In the genomic region with DNA sequence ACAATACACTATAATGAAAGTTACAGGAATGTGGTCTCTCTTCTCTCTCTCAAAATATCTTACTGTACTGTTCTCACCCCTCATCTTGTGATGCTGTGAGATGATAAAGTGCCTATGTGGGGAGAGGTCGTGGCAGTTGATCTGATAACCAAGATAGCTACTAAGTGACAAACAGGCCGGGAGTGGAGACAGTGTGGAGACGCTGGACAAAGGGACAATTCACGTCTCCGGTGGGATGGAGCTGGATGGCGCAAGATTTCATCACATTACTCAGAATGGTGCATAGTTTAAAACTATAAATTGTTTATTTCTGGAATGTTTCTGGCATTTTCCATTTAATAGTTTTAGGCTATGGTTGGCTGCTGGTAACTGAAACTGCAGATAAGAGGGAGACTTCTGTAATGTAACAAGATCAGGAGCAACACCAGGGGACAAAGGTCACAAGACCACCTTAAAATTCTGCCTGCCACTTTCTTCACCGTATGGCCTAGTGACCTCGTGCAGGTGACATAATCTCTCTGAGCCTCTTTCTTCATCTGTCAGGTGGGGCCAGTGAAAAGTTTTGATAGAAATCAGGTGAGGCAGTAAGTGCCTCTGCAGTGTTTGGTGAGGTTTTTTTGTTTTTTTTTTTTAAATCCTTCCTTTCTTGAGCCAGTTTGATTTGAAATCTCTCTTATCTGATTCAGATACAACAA, we compare ENCODE assay signal across 2 cellular contexts.
TF ChIP-seq lines count a peak whose summit lies in the region.

No MANE protein-coding gene starts in this region.

TF ChIP-seq in GM23338, 12 proteins besides CTCF, POLR2A, EP300 and RAD21 (continued from another document):
- TF ChIP-seq, protein P1, sequence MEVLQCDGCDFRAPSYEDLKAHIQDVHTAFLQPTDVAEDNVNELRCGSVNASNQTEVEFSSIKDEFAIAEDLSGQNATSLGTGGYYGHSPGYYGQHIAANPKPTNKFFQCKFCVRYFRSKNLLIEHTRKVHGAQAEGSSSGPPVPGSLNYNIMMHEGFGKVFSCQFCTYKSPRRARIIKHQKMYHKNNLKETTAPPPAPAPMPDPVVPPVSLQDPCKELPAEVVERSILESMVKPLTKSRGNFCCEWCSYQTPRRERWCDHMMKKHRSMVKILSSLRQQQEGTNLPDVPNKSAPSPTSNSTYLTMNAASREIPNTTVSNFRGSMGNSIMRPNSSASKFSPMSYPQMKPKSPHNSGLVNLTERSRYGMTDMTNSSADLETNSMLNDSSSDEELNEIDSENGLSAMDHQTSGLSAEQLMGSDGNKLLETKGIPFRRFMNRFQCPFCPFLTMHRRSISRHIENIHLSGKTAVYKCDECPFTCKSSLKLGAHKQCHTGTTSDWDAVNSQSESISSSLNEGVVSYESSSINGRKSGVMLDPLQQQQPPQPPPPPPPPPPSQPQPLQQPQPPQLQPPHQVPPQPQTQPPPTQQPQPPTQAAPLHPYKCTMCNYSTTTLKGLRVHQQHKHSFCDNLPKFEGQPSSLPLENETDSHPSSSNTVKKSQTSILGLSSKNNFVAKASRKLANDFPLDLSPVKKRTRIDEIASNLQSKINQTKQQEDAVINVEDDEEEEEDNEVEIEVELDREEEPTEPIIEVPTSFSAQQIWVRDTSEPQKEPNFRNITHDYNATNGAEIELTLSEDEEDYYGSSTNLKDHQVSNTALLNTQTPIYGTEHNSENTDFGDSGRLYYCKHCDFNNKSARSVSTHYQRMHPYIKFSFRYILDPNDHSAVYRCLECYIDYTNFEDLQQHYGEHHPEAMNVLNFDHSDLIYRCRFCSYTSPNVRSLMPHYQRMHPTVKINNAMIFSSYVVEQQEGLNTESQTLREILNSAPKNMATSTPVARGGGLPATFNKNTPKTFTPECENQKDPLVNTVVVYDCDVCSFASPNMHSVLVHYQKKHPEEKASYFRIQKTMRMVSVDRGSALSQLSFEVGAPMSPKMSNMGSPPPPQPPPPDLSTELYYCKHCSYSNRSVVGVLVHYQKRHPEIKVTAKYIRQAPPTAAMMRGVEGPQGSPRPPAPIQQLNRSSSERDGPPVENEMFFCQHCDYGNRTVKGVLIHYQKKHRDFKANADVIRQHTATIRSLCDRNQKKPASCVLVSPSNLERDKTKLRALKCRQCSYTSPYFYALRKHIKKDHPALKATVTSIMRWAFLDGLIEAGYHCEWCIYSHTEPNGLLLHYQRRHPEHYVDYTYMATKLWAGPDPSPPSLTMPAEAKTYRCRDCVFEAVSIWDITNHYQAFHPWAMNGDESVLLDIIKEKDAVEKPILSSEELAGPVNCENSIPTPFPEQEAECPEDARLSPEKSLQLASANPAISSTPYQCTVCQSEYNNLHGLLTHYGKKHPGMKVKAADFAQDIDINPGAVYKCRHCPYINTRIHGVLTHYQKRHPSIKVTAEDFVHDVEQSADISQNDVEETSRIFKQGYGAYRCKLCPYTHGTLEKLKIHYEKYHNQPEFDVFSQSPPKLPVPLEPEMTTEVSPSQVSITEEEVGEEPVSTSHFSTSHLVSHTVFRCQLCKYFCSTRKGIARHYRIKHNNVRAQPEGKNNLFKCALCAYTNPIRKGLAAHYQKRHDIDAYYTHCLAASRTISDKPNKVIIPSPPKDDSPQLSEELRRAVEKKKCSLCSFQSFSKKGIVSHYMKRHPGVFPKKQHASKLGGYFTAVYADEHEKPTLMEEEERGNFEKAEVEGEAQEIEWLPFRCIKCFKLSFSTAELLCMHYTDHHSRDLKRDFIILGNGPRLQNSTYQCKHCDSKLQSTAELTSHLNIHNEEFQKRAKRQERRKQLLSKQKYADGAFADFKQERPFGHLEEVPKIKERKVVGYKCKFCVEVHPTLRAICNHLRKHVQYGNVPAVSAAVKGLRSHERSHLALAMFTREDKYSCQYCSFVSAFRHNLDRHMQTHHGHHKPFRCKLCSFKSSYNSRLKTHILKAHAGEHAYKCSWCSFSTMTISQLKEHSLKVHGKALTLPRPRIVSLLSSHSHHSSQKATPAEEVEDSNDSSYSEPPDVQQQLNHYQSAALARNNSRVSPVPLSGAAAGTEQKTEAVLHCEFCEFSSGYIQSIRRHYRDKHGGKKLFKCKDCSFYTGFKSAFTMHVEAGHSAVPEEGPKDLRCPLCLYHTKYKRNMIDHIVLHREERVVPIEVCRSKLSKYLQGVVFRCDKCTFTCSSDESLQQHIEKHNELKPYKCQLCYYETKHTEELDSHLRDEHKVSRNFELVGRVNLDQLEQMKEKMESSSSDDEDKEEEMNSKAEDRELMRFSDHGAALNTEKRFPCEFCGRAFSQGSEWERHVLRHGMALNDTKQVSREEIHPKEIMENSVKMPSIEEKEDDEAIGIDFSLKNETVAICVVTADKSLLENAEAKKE (CRISPR knock-in tag; IDR thresholded peaks at IDR 0.05) = no peak
- TF ChIP-seq, protein P2, sequence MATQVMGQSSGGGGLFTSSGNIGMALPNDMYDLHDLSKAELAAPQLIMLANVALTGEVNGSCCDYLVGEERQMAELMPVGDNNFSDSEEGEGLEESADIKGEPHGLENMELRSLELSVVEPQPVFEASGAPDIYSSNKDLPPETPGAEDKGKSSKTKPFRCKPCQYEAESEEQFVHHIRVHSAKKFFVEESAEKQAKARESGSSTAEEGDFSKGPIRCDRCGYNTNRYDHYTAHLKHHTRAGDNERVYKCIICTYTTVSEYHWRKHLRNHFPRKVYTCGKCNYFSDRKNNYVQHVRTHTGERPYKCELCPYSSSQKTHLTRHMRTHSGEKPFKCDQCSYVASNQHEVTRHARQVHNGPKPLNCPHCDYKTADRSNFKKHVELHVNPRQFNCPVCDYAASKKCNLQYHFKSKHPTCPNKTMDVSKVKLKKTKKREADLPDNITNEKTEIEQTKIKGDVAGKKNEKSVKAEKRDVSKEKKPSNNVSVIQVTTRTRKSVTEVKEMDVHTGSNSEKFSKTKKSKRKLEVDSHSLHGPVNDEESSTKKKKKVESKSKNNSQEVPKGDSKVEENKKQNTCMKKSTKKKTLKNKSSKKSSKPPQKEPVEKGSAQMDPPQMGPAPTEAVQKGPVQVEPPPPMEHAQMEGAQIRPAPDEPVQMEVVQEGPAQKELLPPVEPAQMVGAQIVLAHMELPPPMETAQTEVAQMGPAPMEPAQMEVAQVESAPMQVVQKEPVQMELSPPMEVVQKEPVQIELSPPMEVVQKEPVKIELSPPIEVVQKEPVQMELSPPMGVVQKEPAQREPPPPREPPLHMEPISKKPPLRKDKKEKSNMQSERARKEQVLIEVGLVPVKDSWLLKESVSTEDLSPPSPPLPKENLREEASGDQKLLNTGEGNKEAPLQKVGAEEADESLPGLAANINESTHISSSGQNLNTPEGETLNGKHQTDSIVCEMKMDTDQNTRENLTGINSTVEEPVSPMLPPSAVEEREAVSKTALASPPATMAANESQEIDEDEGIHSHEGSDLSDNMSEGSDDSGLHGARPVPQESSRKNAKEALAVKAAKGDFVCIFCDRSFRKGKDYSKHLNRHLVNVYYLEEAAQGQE (IDR thresholded peaks at IDR 0.05; ENCODE audit: unreplicated experiment) = no peak

TF ChIP-seq in SK-N-SH treated with all-trans-retinoic acid at 6 μM for 48 hours, 23 proteins besides CTCF, POLR2A, EP300 and RAD21 (continued from another document):
- TF ChIP-seq, protein P3, sequence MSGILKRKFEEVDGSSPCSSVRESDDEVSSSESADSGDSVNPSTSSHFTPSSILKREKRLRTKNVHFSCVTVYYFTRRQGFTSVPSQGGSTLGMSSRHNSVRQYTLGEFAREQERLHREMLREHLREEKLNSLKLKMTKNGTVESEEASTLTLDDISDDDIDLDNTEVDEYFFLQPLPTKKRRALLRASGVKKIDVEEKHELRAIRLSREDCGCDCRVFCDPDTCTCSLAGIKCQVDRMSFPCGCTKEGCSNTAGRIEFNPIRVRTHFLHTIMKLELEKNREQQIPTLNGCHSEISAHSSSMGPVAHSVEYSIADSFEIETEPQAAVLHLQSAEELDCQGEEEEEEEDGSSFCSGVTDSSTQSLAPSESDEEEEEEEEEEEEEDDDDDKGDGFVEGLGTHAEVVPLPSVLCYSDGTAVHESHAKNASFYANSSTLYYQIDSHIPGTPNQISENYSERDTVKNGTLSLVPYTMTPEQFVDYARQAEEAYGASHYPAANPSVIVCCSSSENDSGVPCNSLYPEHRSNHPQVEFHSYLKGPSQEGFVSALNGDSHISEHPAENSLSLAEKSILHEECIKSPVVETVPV (CRISPR knock-in tag; IDR thresholded peaks at IDR 0.05) = no peak
- TF ChIP-seq, protein P4, sequence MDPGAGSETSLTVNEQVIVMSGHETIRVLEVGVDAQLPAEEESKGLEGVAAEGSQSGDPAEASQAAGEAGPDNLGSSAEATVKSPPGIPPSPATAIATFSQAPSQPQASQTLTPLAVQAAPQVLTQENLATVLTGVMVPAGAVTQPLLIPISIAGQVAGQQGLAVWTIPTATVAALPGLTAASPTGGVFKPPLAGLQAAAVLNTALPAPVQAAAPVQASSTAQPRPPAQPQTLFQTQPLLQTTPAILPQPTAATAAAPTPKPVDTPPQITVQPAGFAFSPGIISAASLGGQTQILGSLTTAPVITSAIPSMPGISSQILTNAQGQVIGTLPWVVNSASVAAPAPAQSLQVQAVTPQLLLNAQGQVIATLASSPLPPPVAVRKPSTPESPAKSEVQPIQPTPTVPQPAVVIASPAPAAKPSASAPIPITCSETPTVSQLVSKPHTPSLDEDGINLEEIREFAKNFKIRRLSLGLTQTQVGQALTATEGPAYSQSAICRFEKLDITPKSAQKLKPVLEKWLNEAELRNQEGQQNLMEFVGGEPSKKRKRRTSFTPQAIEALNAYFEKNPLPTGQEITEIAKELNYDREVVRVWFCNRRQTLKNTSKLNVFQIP (CRISPR knock-in tag; IDR thresholded peaks at IDR 0.05; ENCODE audit: borderline replicate concordance, low read depth) = no peak
- TF ChIP-seq BACH2 (CRISPR knock-in tag; IDR thresholded peaks at IDR 0.05; ENCODE audit: borderline replicate concordance) (no peak), RARB (CRISPR knock-in tag; IDR thresholded peaks at IDR 0.05) (no peak), ZFP30 (CRISPR knock-in tag; IDR thresholded peaks at IDR 0.05) (no peak)
